Comparison of ENCODE assay signal across 26 cellular contexts in genomic region chrX:151695583-151695930, GRCh38. TPM values are rescaled to one million over a fixed set of nuclear protein-coding genes. Genes with fewer than 3 reads are reported as not detected.
DNase-seq lines count a peak whose midpoint lies in the region; ATAC-seq and TF ChIP-seq lines count a peak whose summit lies in the region.
"Had no signal": no experiment of that assay in that cellular context is flagged by ENCODE, and none has a peak within 500 bp of the region (broad histone marks: within the 10 kb centered on the region; RNA-seq: fewer than 3 reads in every experiment).

No MANE protein-coding gene starts in this region.

- H3K4me3 ChIP-seq in esophagus squamous epithelium (peak overlapping the region in 3 of 4 donors; percentile 16 to 57 (median 38)), suprapubic skin (peak overlapping the region; percentile 44), SJCRH30 (no peak overlapping the region)
- H3K4me3 ChIP-seq: body of pancreas, right lobe of liver had no signal

- H3K27me3 Mint-ChIP-seq in WTC11 (ENCODE audit: low read depth) (peaks cover 13% of the 10 kb centered on the region), mesothelial cell of epicardium (ENCODE audit: low read depth) (peaks cover 33% of the 10 kb centered on the region)
- peaks cover 2% of the 10 kb centered on the region for H3K27me3 Mint-ChIP-seq in activated T-helper 1 cell treated with anti-CD3 and anti-CD28 coated beads, Interleukin-12 subunit alpha, Interleukin-12 subunit beta, Interleukin-2, Interleukin-4 antibody, amounts not matched to agents 30 ng/mL and 10 ng/mL and 1 ng/mL, durations not matched to agents 14 hours and 24 hours and 36 hours (ENCODE audit: insufficient read depth)

- TF ChIP-seq EP300 in suprapubic skin (IDR thresholded peaks at IDR 0.05): no peak

- H3K36me3 ChIP-seq in esophagus squamous epithelium (no peaks in the 10 kb centered on the region), suprapubic skin (no peaks in the 10 kb centered on the region), SJCRH30 (no peaks in the 10 kb centered on the region)
- H3K36me3 ChIP-seq: neutrophil, right lobe of liver had no signal

- no peak for ATAC-seq in WTC11
- ATAC-seq: activated CD8-positive, alpha-beta T cell treated with anti-CD3 and anti-CD28 coated beads for 36 hours; activated T-cell treated with anti-CD3 and anti-CD28 coated beads, Interleukin-2, amount 50 U/mL, for 4 hours; body of pancreas; right lobe of liver had no signal

- POLR2A ChIA-PET in WTC11 (lab: Charles Lee): interaction anchor here (0.9 kb wide), 1 partner anchor 19 kb away, joined by 3 read pairs; no protein-coding TSS in a partner anchor

- H3K4me3 Mint-ChIP-seq in WTC11: peak overlapping the region; percentile 77
- H3K4me3 Mint-ChIP-seq in mesothelial cell of epicardium: peak overlapping the region; percentile 60
- no peak overlapping the region for H3K4me3 Mint-ChIP-seq in activated T-helper 1 cell treated with anti-CD3 and anti-CD28 coated beads, Interleukin-12 subunit alpha, Interleukin-12 subunit beta, Interleukin-2, Interleukin-4 antibody, amounts not matched to agents 30 ng/mL and 10 ng/mL and 1 ng/mL, durations not matched to agents 14 hours and 24 hours and 36 hours
- H3K4me3 Mint-ChIP-seq: activated CD8-positive, alpha-beta T cell treated with anti-CD3 and anti-CD28 coated beads for 36 hours; activated naive CD4-positive, alpha-beta T cell treated with anti-CD3 and anti-CD28 coated beads, Interleukin-2, amount 50 U/mL, for 24 hours; activated T-cell treated with anti-CD3 and anti-CD28 coated beads, Interleukin-2, amount 50 U/mL, for 4 hours; dendritic cell treated with granulocyte-macrophage colony-stimulating factor and Interleukin-4, amounts not matched to agents 40 ng/mL and 50 ng/mL, for 4 days had no signal

- peaks cover 0 to 28% (median 0%) of the 10 kb centered on the region in 4 donors for H3K27me3 ChIP-seq in esophagus squamous epithelium
- peaks cover 7% of the 10 kb centered on the region for H3K27me3 ChIP-seq in suprapubic skin
- no peaks in the 10 kb centered on the region for H3K27me3 ChIP-seq in SJCRH30
- H3K27me3 ChIP-seq: body of pancreas, right lobe of liver had no signal

- H3K36me3 Mint-ChIP-seq in WTC11: 0 out of 2 replicates have a peak, but pooled peaks cover 3% of the 10 kb centered on the region
- no peaks in the 10 kb centered on the region for H3K36me3 Mint-ChIP-seq in mesothelial cell of epicardium
- no peaks in the 10 kb centered on the region for H3K36me3 Mint-ChIP-seq in activated T-helper 1 cell treated with anti-CD3 and anti-CD28 coated beads, Interleukin-12 subunit alpha, Interleukin-12 subunit beta, Interleukin-2, Interleukin-4 antibody, amounts not matched to agents 30 ng/mL and 10 ng/mL and 1 ng/mL, durations not matched to agents 14 hours and 24 hours and 36 hours (ENCODE audit: low read depth)
- H3K36me3 Mint-ChIP-seq: activated naive CD4-positive, alpha-beta T cell treated with anti-CD3 and anti-CD28 coated beads, Interleukin-2, amount 50 U/mL, for 24 hours had no signal

- DNase-seq in WTC11 (ENCODE audit: low spot score) (no peak), esophagus squamous epithelium (lab: John Stamatoyannopoulos, UW) (no peak), mesothelial cell of epicardium (ENCODE audit: low spot score in 2 of 2, unreplicated experiment in 2 of 2) (no peak), suprapubic skin (ENCODE audit: low spot score in 2 of 2) (no peak), HCEC 1CT (no peak), middle frontal gyrus (ENCODE audit: extremely low spot score, low spot score) (no peak), SJCRH30 (no peak)
- no peak for DNase-seq in activated T-helper 1 cell treated with anti-CD3 and anti-CD28 coated beads, Interleukin-12 subunit alpha, Interleukin-12 subunit beta, Interleukin-2, Interleukin-4 antibody, amounts not matched to agents 30 ng/mL and 10 ng/mL and 1 ng/mL, durations not matched to agents 14 hours and 24 hours and 36 hours (ENCODE audit: low spot score)
- DNase-seq: activated CD8-positive, alpha-beta T cell treated with anti-CD3 and anti-CD28 coated beads for 36 hours; activated T-cell treated with anti-CD3 and anti-CD28 coated beads, Interleukin-2, amount 50 U/mL, for 4 hours; AML-193; body of pancreas; Caco-2; MV-4-11; NCI-H2029; NCI-H446 treated with DMSO at 0.1 percent for 48 hours; NK-92 treated with Interleukin-12 subunit alpha and Interleukin-12 subunit beta, amount 100 ng/mL, for 24 hours; right lobe of liver; T-helper 1 cell had no signal

- intact Hi-C loops in esophagus squamous epithelium (cut with DNase I): no loop called here
- intact Hi-C loops in activated T-helper 1 cell treated with anti-CD3 and anti-CD28 coated beads, Interleukin-12 subunit alpha, Interleukin-12 subunit beta, Interleukin-2, Interleukin-4 antibody, amounts not matched to agents 30 ng/mL and 10 ng/mL and 1 ng/mL, durations not matched to agents 14 hours and 24 hours and 36 hours (cut with micrococcal nuclease): no loop called here

- no peak overlapping the region for H3K27ac Mint-ChIP-seq in WTC11
- H3K27ac Mint-ChIP-seq in mesothelial cell of epicardium: no peak overlapping the region
- H3K27ac Mint-ChIP-seq in activated T-helper 1 cell treated with anti-CD3 and anti-CD28 coated beads, Interleukin-12 subunit alpha, Interleukin-12 subunit beta, Interleukin-2, Interleukin-4 antibody, amounts not matched to agents 30 ng/mL and 10 ng/mL and 1 ng/mL, durations not matched to agents 14 hours and 24 hours and 36 hours: no peak overlapping the region
- H3K27ac Mint-ChIP-seq: activated CD8-positive, alpha-beta T cell treated with anti-CD3 and anti-CD28 coated beads for 36 hours; activated naive CD4-positive, alpha-beta T cell treated with anti-CD3 and anti-CD28 coated beads, Interleukin-2, amount 50 U/mL, for 24 hours; dendritic cell treated with granulocyte-macrophage colony-stimulating factor and Interleukin-4, amounts not matched to agents 40 ng/mL and 50 ng/mL, for 4 days had no signal

- H3K9me3 ChIP-seq in esophagus squamous epithelium (no peaks in the 10 kb centered on the region), suprapubic skin (no peaks in the 10 kb centered on the region), SJCRH30 (replicated peaks) (no peaks in the 10 kb centered on the region)
- H3K9me3 ChIP-seq: body of pancreas, Caco-2, neutrophil, right lobe of liver had no signal

- WGBS in esophagus squamous epithelium, 2 donors: 46% methylated on average over 13 of the region's 13 CpGs; no CpG with 5 or more reads in 1 of the 2 donors
- 69% methylated on average over 13 of the region's 13 CpGs for WGBS in suprapubic skin

- TF ChIP-seq POLR2A in esophagus squamous epithelium (IDR thresholded peaks at IDR 0.05) (no peak), suprapubic skin (IDR thresholded peaks at IDR 0.05) (no peak)

- CTCF ChIA-PET in WTC11 (lab: Charles Lee): no interaction called here

- H3K4me1 Mint-ChIP-seq in WTC11: peaks cover 14% of the 10 kb centered on the region
- H3K4me1 Mint-ChIP-seq in mesothelial cell of epicardium: peaks cover 5% of the 10 kb centered on the region
- no peaks in the 10 kb centered on the region for H3K4me1 Mint-ChIP-seq in activated T-helper 1 cell treated with anti-CD3 and anti-CD28 coated beads, Interleukin-12 subunit alpha, Interleukin-12 subunit beta, Interleukin-2, Interleukin-4 antibody, amounts not matched to agents 30 ng/mL and 10 ng/mL and 1 ng/mL, durations not matched to agents 14 hours and 24 hours and 36 hours (ENCODE audit: low read depth)
- H3K4me1 Mint-ChIP-seq: activated naive CD4-positive, alpha-beta T cell treated with anti-CD3 and anti-CD28 coated beads, Interleukin-2, amount 50 U/mL, for 24 hours had no signal

- H3K4me1 ChIP-seq in esophagus squamous epithelium (peaks cover 0 to 6% (median 4%) of the 10 kb centered on the region in 3 donors), suprapubic skin (peaks cover 4% of the 10 kb centered on the region), SJCRH30 (no peaks in the 10 kb centered on the region)
- H3K4me1 ChIP-seq: body of pancreas, Caco-2, right lobe of liver had no signal

- H3K27ac ChIP-seq in esophagus squamous epithelium (no peak overlapping the region), suprapubic skin (peak overlapping the region; percentile 56), SJCRH30 (no peak overlapping the region)
- H3K27ac ChIP-seq: body of pancreas, neutrophil, right lobe of liver, VCaP had no signal

- H3K9me3 Mint-ChIP-seq in WTC11 (no peaks in the 10 kb centered on the region), mesothelial cell of epicardium (peaks cover 4% of the 10 kb centered on the region)
- H3K9me3 Mint-ChIP-seq in activated T-helper 1 cell treated with anti-CD3 and anti-CD28 coated beads, Interleukin-12 subunit alpha, Interleukin-12 subunit beta, Interleukin-2, Interleukin-4 antibody, amounts not matched to agents 30 ng/mL and 10 ng/mL and 1 ng/mL, durations not matched to agents 14 hours and 24 hours and 36 hours: no peaks in the 10 kb centered on the region
- H3K9me3 Mint-ChIP-seq: activated CD8-positive, alpha-beta T cell treated with anti-CD3 and anti-CD28 coated beads for 36 hours; activated naive CD4-positive, alpha-beta T cell treated with anti-CD3 and anti-CD28 coated beads, Interleukin-2, amount 50 U/mL, for 24 hours; activated T-cell treated with anti-CD3 and anti-CD28 coated beads, Interleukin-2, amount 50 U/mL, for 4 hours; dendritic cell treated with granulocyte-macrophage colony-stimulating factor and Interleukin-4, amounts not matched to agents 40 ng/mL and 50 ng/mL, for 4 days had no signal

- TF ChIP-seq CTCF in WTC11 (IDR thresholded peaks at IDR 0.05): no peak
- no peak for TF ChIP-seq CTCF in esophagus squamous epithelium (IDR thresholded peaks at IDR 0.05)
- no peak for TF ChIP-seq CTCF in mesothelial cell of epicardium (IDR thresholded peaks at IDR 0.05; ENCODE audit: unreplicated experiment)
- no peak for TF ChIP-seq CTCF in suprapubic skin (IDR thresholded peaks at IDR 0.05)

RNA-seq across cellular contexts. Expression of gene PRRG3, which starts 0.3 kb away (rescaled TPM):
- total RNA-seq in WTC11 (2021) (5.1 to 9.8 TPM (median 7.1 TPM) in 3 replicates), esophagus squamous epithelium (1 to 10 TPM in 1 of 4 donors, under 1 TPM in 2, not detected in 1; 0.15 to 1.1 (median 0.41) TPM), mesothelial cell of epicardium (1.9 to 2.5 TPM (median 2.3 TPM) in 3 replicates), suprapubic skin (1 to 10 TPM in 2 of 4 donors, under 1 TPM in 2; 0.36 to 1.1 (median 1.0) TPM)
- total RNA-seq in activated T-helper 1 cell treated with anti-CD3 and anti-CD28 coated beads, Interleukin-12 subunit alpha, Interleukin-12 subunit beta, Interleukin-2, Interleukin-4 antibody, amounts not matched to agents 30 ng/mL and 10 ng/mL and 1 ng/mL, durations not matched to agents 14 hours and 24 hours and 36 hours: not detected in 2 replicates
- not detected in 2 replicates for total RNA-seq in SJCRH30 (2014; rRNA removed; shearing (Covaris generic))
- total RNA-seq: activated CD8-positive, alpha-beta T cell treated with anti-CD3 and anti-CD28 coated beads for 36 hours; activated T-cell treated with anti-CD3 and anti-CD28 coated beads, Interleukin-2, amount 50 U/mL, for 4 hours; Caco-2; epithelial cell of proximal tubule; H4 had no signal

RNA-seq across cellular contexts. Expression of gene FATE1, which starts 20.3 kb away (rescaled TPM):
- total RNA-seq in WTC11 (2021): not detected in 3 replicates
- not detected for total RNA-seq in esophagus squamous epithelium
- total RNA-seq in mesothelial cell of epicardium: not detected in 3 replicates
- total RNA-seq in suprapubic skin: not detected
- total RNA-seq in activated T-helper 1 cell treated with anti-CD3 and anti-CD28 coated beads, Interleukin-12 subunit alpha, Interleukin-12 subunit beta, Interleukin-2, Interleukin-4 antibody, amounts not matched to agents 30 ng/mL and 10 ng/mL and 1 ng/mL, durations not matched to agents 14 hours and 24 hours and 36 hours: not detected in 2 replicates
- total RNA-seq in SJCRH30 (2014; rRNA removed; shearing (Covaris generic)): 0.28 TPM in 1 of 2 replicates, not detected in the other
- total RNA-seq: activated CD8-positive, alpha-beta T cell treated with anti-CD3 and anti-CD28 coated beads for 36 hours; activated T-cell treated with anti-CD3 and anti-CD28 coated beads, Interleukin-2, amount 50 U/mL, for 4 hours; body of pancreas; Caco-2; Daoy; epithelial cell of proximal tubule; H4; right lobe of liver had no signal

RNA-seq across cellular contexts. Expression of gene CNGA2, which starts 39.0 kb away (rescaled TPM):
- not detected in 3 replicates for total RNA-seq in WTC11 (2021)
- total RNA-seq in esophagus squamous epithelium: not detected
- total RNA-seq in mesothelial cell of epicardium: not detected in 3 replicates
- not detected for total RNA-seq in suprapubic skin
- not detected in 2 replicates for total RNA-seq in activated T-helper 1 cell treated with anti-CD3 and anti-CD28 coated beads, Interleukin-12 subunit alpha, Interleukin-12 subunit beta, Interleukin-2, Interleukin-4 antibody, amounts not matched to agents 30 ng/mL and 10 ng/mL and 1 ng/mL, durations not matched to agents 14 hours and 24 hours and 36 hours
- total RNA-seq in SJCRH30 (2014; rRNA removed; shearing (Covaris generic)): not detected in 2 replicates
- total RNA-seq: activated CD8-positive, alpha-beta T cell treated with anti-CD3 and anti-CD28 coated beads for 36 hours; activated T-cell treated with anti-CD3 and anti-CD28 coated beads, Interleukin-2, amount 50 U/mL, for 4 hours; body of pancreas; Caco-2; Daoy; epithelial cell of proximal tubule; H4; right lobe of liver had no signal
